Comparison of ENCODE assay signal across 25 cellular contexts in genomic region chrX:9520211-9520590, GRCh38.
"Had no signal": no experiment of that assay in that cellular context is flagged by ENCODE, and none has a peak within 500 bp of the region (broad histone marks: within the 10 kb centered on the region; RNA-seq: fewer than 3 reads in every experiment).

No MANE protein-coding gene starts in this region.

- H3K9me3 Mint-ChIP-seq: activated CD4-positive, alpha-beta memory T cell treated with anti-CD3 and anti-CD28 coated beads for 36 hours; activated CD4-positive, alpha-beta T cell treated with anti-CD3 and anti-CD28 coated beads, Interleukin-2, amount 10 ng/mL, durations not matched to agents 24 days and 14 days; activated naive CD4-positive, alpha-beta T cell treated with anti-CD3 and anti-CD28 coated beads, Interleukin-2, amount 10 ng/mL, durations not matched to agents 7 days and 5 days; activated naive CD8-positive, alpha-beta T cell treated with anti-CD3 and anti-CD28 coated beads, Interleukin-2, amount 50 U/mL, for 24 hours had no signal

- DNase-seq: activated CD4-positive, alpha-beta memory T cell treated with anti-CD3 and anti-CD28 coated beads for 36 hours; activated CD4-positive, alpha-beta T cell treated with anti-CD3 and anti-CD28 coated beads, Interleukin-2, amount 10 ng/mL, durations not matched to agents 24 days and 14 days; activated CD4-positive, CD25-positive, alpha-beta regulatory T cell treated with anti-CD3 and anti-CD28 coated beads, Interleukin-2, amount 50 U/mL, for 72 hours; activated CD8-positive, alpha-beta memory T cell treated with anti-CD3 and anti-CD28 coated beads, Interleukin-2, amount 50 U/mL, for 4 hours; activated gamma-delta T cell; activated naive CD4-positive, alpha-beta T cell treated with anti-CD3 and anti-CD28 coated beads, Interleukin-2, amount 10 ng/mL, durations not matched to agents 7 days and 5 days; activated naive CD8-positive, alpha-beta T cell treated with anti-CD3 and anti-CD28 coated beads, Interleukin-2, amount 50 U/mL, for 24 hours; activated T-cell treated with anti-CD3 and anti-CD28 coated beads, Interleukin-2, amount 50 U/mL, for 1 hour; amygdala; effector CD8-positive, alpha-beta T cell; hippocampal formation; left cardiac atrium; left ventricle myocardium superior; naive thymus-derived CD4-positive, alpha-beta T cell; pancreas; right cardiac atrium; spleen; stimulated activated naive CD8-positive, alpha-beta T cell treated with anti-CD3 and anti-CD28 coated beads, Interleukin-15, Interleukin-2, amounts not matched to agents 100 U/mL and 50 U/mL, for 24 hours; T-helper 9 cell; testis; trophoblast cell had no signal

- H3K27me3 ChIP-seq: gastrocnemius medialis, pancreas, spleen, testis, uterus had no signal

- H3K36me3 ChIP-seq: gastrocnemius medialis, pancreas, spleen, uterus had no signal

- H3K4me3 Mint-ChIP-seq: activated CD4-positive, alpha-beta memory T cell treated with anti-CD3 and anti-CD28 coated beads for 36 hours; activated CD4-positive, alpha-beta T cell treated with anti-CD3 and anti-CD28 coated beads, Interleukin-2, amount 10 ng/mL, durations not matched to agents 24 days and 14 days; activated naive CD4-positive, alpha-beta T cell treated with anti-CD3 and anti-CD28 coated beads, Interleukin-2, amount 10 ng/mL, durations not matched to agents 7 days and 5 days; activated naive CD8-positive, alpha-beta T cell treated with anti-CD3 and anti-CD28 coated beads, Interleukin-2, amount 50 U/mL, for 24 hours; neural crest cell had no signal

- ATAC-seq: activated naive CD8-positive, alpha-beta T cell treated with anti-CD3 and anti-CD28 coated beads, Interleukin-2, amount 50 U/mL, for 24 hours; left ventricle myocardium superior; naive thymus-derived CD4-positive, alpha-beta T cell; pancreas; right cardiac atrium; stimulated activated naive CD8-positive, alpha-beta T cell treated with anti-CD3 and anti-CD28 coated beads, Interleukin-15, Interleukin-2, amounts not matched to agents 100 U/mL and 50 U/mL, for 24 hours had no signal

- H3K36me3 Mint-ChIP-seq: activated CD4-positive, alpha-beta memory T cell treated with anti-CD3 and anti-CD28 coated beads for 36 hours had no signal

- H3K4me3 ChIP-seq: gastrocnemius medialis, pancreas, spleen, testis, uterus had no signal

- H3K4me1 ChIP-seq: pancreas, uterus had no signal

- H3K27ac ChIP-seq: epithelial cell of prostate, pancreas, spleen, testis had no signal

- H3K9me3 ChIP-seq: gastrocnemius medialis, pancreas, spleen, testis, uterus had no signal

- H3K27ac Mint-ChIP-seq: activated CD4-positive, alpha-beta memory T cell treated with anti-CD3 and anti-CD28 coated beads for 36 hours; activated CD4-positive, alpha-beta T cell treated with anti-CD3 and anti-CD28 coated beads, Interleukin-2, amount 10 ng/mL, durations not matched to agents 24 days and 14 days; activated naive CD4-positive, alpha-beta T cell treated with anti-CD3 and anti-CD28 coated beads, Interleukin-2, amount 10 ng/mL, durations not matched to agents 7 days and 5 days; activated naive CD8-positive, alpha-beta T cell treated with anti-CD3 and anti-CD28 coated beads, Interleukin-2, amount 50 U/mL, for 24 hours had no signal

- H3K27me3 Mint-ChIP-seq: activated CD4-positive, alpha-beta memory T cell treated with anti-CD3 and anti-CD28 coated beads for 36 hours; activated CD4-positive, alpha-beta T cell treated with anti-CD3 and anti-CD28 coated beads, Interleukin-2, amount 10 ng/mL, durations not matched to agents 24 days and 14 days; activated naive CD4-positive, alpha-beta T cell treated with anti-CD3 and anti-CD28 coated beads, Interleukin-2, amount 10 ng/mL, durations not matched to agents 7 days and 5 days; activated naive CD8-positive, alpha-beta T cell treated with anti-CD3 and anti-CD28 coated beads, Interleukin-2, amount 50 U/mL, for 24 hours; naive thymus-derived CD4-positive, alpha-beta T cell had no signal
